Comparison of ENCODE assay signal across 8 cellular contexts in genomic region chr11:6618117-6619020, GRCh38. TPM values are rescaled to one million over a fixed set of nuclear protein-coding genes. Genes with fewer than 3 reads are reported as not detected.
DNase-seq lines count a peak whose midpoint lies in the region; ATAC-seq, FAIRE-seq and TF ChIP-seq lines count a peak whose summit lies in the region.

No MANE protein-coding gene starts in this region.

- DNase-seq in GM19239 (ENCODE audit: insufficient read length, low spot score) (no peak), NCI-H2227 (lab: John Stamatoyannopoulos, UW; ENCODE audit: unreplicated experiment) (peak; percentile 32), activated T-cell treated with anti-CD3 and anti-CD28 coated beads for 24 hours (ENCODE audit: low read depth) (peak; percentile 53), testis (peak; percentile 69), DMS153 (lab: John Stamatoyannopoulos, UW) (no peak)
- peak in 8 of 9 donors; percentile 14 to 69 (median 34) for DNase-seq in naive thymus-derived CD4-positive, alpha-beta T cell

- H3K4me1 ChIP-seq in naive thymus-derived CD4-positive, alpha-beta T cell (ENCODE audit: control insufficient read depth in 2 of 2, insufficient read depth in 2 of 2, low read length in 2 of 2), result peaks cover 6 to 22% of the 10 kb centered on the region in 2 donors
- H3K4me1 ChIP-seq in testis, result no peaks in the 10 kb centered on the region

- no peaks in the 10 kb centered on the region for H3K9me3 Mint-ChIP-seq in naive thymus-derived CD4-positive, alpha-beta T cell

- H3K27me3 ChIP-seq in naive thymus-derived CD4-positive, alpha-beta T cell (ENCODE audit: control insufficient read depth in 2 of 2, insufficient read depth in 2 of 2, low read length in 2 of 2), result no peaks in the 10 kb centered on the region
- H3K27me3 ChIP-seq in testis, result no peaks in the 10 kb centered on the region

- H3K36me3 ChIP-seq in naive thymus-derived CD4-positive, alpha-beta T cell (ENCODE audit: control insufficient read depth in 2 of 3, insufficient read depth in 3 of 3, low read length in 3 of 3), result peaks cover 0 to 25% (median 0%) of the 10 kb centered on the region in 3 experiments
- no peaks in the 10 kb centered on the region for H3K36me3 ChIP-seq in testis (ENCODE audit: low read depth, missing control alignments)

- peaks cover 7 to 19% (median 10%) of the 10 kb centered on the region in 5 donors for H3K36me3 Mint-ChIP-seq in naive thymus-derived CD4-positive, alpha-beta T cell

- H3K9me3 ChIP-seq in naive thymus-derived CD4-positive, alpha-beta T cell (ENCODE audit: control insufficient read depth in 2 of 3, low read length in 3 of 3), result no peaks in the 10 kb centered on the region
- no peaks in the 10 kb centered on the region for H3K9me3 ChIP-seq in testis

- no peak for TF ChIP-seq POLR2A in testis (IDR thresholded peaks at IDR 0.05)

- intact Hi-C loops in naive thymus-derived CD4-positive, alpha-beta T cell (cut with micrococcal nuclease), result loop anchor here (1.0 to 10.0 kb wide), 15 partner anchors 14 to 991 kb away; partner anchors contain the start of genes FHIP1B (in 2 of the 2), MRPL17 (in 2 of the 2), DCHS1 (in 1 of the 2) and ILK (in 1 of the 2)
- intact Hi-C loops in testis (cut with DNase I; ENCODE audit: low total_unique reads), result no loop called here

- H3K27ac Mint-ChIP-seq in naive thymus-derived CD4-positive, alpha-beta T cell, result no peak overlapping the region

- CTCF ChIA-PET in naive thymus-derived CD4-positive, alpha-beta T cell (lab: Charles Lee), result interaction anchor here (0.6 to 3.1 kb wide), 20 partner anchors 9 to 239 kb away, joined by 3 to 25 read pairs (median 4); partner anchors contain the start of genes ILK and MRPL17

- ATAC-seq in esophagus mucosa (peak; percentile 60), GM19035 (IDR thresholded peaks at IDR 0.05; ENCODE audit: unreplicated experiment) (no peak)
- ATAC-seq in naive thymus-derived CD4-positive, alpha-beta T cell, result peak; percentile 58

- no peak overlapping the region for H3K4me3 Mint-ChIP-seq in naive thymus-derived CD4-positive, alpha-beta T cell

- no peak for TF ChIP-seq CTCF in testis (IDR thresholded peaks at IDR 0.05)

- H3K27ac ChIP-seq in naive thymus-derived CD4-positive, alpha-beta T cell (ENCODE audit: low read depth, low read length), result peak overlapping the region; percentile 87
- peak overlapping the region; percentile 86 to 87 for H3K27ac ChIP-seq in testis

- H3K4me3 ChIP-seq in naive thymus-derived CD4-positive, alpha-beta T cell (ENCODE audit: low read length), result peak overlapping the region; percentile 91
- peak overlapping the region; percentile 64 to 75 for H3K4me3 ChIP-seq in testis

- POLR2A ChIA-PET in naive thymus-derived CD4-positive, alpha-beta T cell (lab: Charles Lee), result interaction anchor here (0.5 to 3.5 kb wide), 26 partner anchors 11 to 233 kb away, joined by 3 to 70 read pairs (median 4); partner anchors contain the start of genes APBB1, ARFIP2, DCHS1 and ILK

- no peaks in the 10 kb centered on the region for H3K27me3 Mint-ChIP-seq in naive thymus-derived CD4-positive, alpha-beta T cell

- WGBS in testis, 2 donors, result 34 to 58% methylated on average over 13 to 15 of the region's 15 CpGs

- H3K4me1 Mint-ChIP-seq in naive thymus-derived CD4-positive, alpha-beta T cell, result peaks cover 7 to 17% (median 9%) of the 10 kb centered on the region in 7 donors

- peak; percentile 66 for FAIRE-seq in GM19239 (lab: Jason Lieb, UNC)

RNA-seq across cellular contexts. Expression of gene TPP1, which starts 0.9 kb away (rescaled TPM):
- 38.7 TPM for total RNA-seq in esophagus mucosa
- 100 to 1,000 TPM in 3 of 5 experiments, 10 to 100 TPM in 2; 49.9 to 160 (median 134) TPM for total RNA-seq in naive thymus-derived CD4-positive, alpha-beta T cell
- 100 to 1,000 TPM in 1 of 2 donors, 10 to 100 TPM in 1; 91.6 to 116 TPM for polyA plus RNA-seq in naive thymus-derived CD4-positive, alpha-beta T cell
- total RNA-seq in testis, result 100 to 1,000 TPM; 134 to 151 TPM
- polyA plus RNA-seq in testis (ENCODE audit: insufficient read depth, low read depth, low replicate concordance), result 60.9 TPM

RNA-seq across cellular contexts. Expression of gene TAF10, which starts 6.4 kb away (rescaled TPM):
- total RNA-seq in esophagus mucosa (101 TPM), testis (100 to 1,000 TPM; 123 to 210 TPM)
- total RNA-seq in naive thymus-derived CD4-positive, alpha-beta T cell, result 100 to 1,000 TPM; 116 to 135 (median 128) TPM
- polyA plus RNA-seq in naive thymus-derived CD4-positive, alpha-beta T cell, result 100 to 1,000 TPM; 210 to 247 TPM
- 389 TPM for polyA plus RNA-seq in testis (ENCODE audit: insufficient read depth, low read depth, low replicate concordance)

RNA-seq across cellular contexts. Expression of gene ILK, which starts 14.8 kb away (rescaled TPM):
- 32.4 TPM for total RNA-seq in esophagus mucosa
- total RNA-seq in naive thymus-derived CD4-positive, alpha-beta T cell, result 100 to 1,000 TPM in 1 of 5 experiments, 10 to 100 TPM in 4; 34.4 to 165 (median 89.6) TPM
- polyA plus RNA-seq in naive thymus-derived CD4-positive, alpha-beta T cell, result 10 to 100 TPM; 67.8 to 79.7 TPM
- 100 to 1,000 TPM in 1 of 2 donors, 10 to 100 TPM in 1; 79.1 to 109 TPM for total RNA-seq in testis
- polyA plus RNA-seq in testis (ENCODE audit: insufficient read depth, low read depth, low replicate concordance), result 122 TPM

RNA-seq across cellular contexts. Expression of gene RRP8, which starts 15.0 kb away (rescaled TPM):
- 13.2 TPM for total RNA-seq in esophagus mucosa
- 10 to 100 TPM; 21.4 to 37.9 (median 27.9) TPM for total RNA-seq in naive thymus-derived CD4-positive, alpha-beta T cell
- 10 to 100 TPM; 17.2 to 29.1 TPM for polyA plus RNA-seq in naive thymus-derived CD4-positive, alpha-beta T cell
- total RNA-seq in testis, result 10 to 100 TPM; 17.5 to 18.5 TPM
- polyA plus RNA-seq in testis (ENCODE audit: insufficient read depth, low read depth, low replicate concordance), result 29.6 TPM

RNA-seq across cellular contexts. Expression of gene DCHS1, which starts 37.2 kb away (rescaled TPM):
- total RNA-seq in esophagus mucosa (1.4 TPM), testis (1 to 10 TPM; 7.1 to 8.8 TPM)
- total RNA-seq in naive thymus-derived CD4-positive, alpha-beta T cell, result 10 to 100 TPM in 3 of 5 experiments, 1 to 10 TPM in 1, under 1 TPM in 1; 0.48 to 12.5 (median 10.9) TPM
- 1 to 10 TPM; 2.7 to 4.8 TPM for polyA plus RNA-seq in naive thymus-derived CD4-positive, alpha-beta T cell
- polyA plus RNA-seq in testis (ENCODE audit: insufficient read depth, low read depth, low replicate concordance), result 14.2 TPM

Comparison
In these comparisons a context has a peak if more than half of its experiments do, and no peak if none do; other contexts are left out.
1. DNase-seq: peak in NCI-H2227 (single experiment), activated T-cell treated with anti-CD3 and anti-CD28 coated beads for 24 hours (single experiment), naive thymus-derived CD4-positive, alpha-beta T cell (8 of 9) and testis (single experiment); none in GM19239 (single experiment) and DMS153 (single experiment).